In genomic region chr10:101778781-101779543, GRCh38 we compare ENCODE assay signal across 8 cellular contexts. TPM values are rescaled to one million over a fixed set of nuclear protein-coding genes. Genes with fewer than 3 reads are reported as not detected.
DNase-seq lines count a peak whose midpoint lies in the region; ATAC-seq, FAIRE-seq and TF ChIP-seq lines count a peak whose summit lies in the region.

No MANE protein-coding gene starts in this region.

- CTCF ChIA-PET in AG04450 (lab: Charles Lee) (interaction anchor here (0.6 to 1.9 kb wide), 3 partner anchors 18 to 565 kb away, joined by 3 to 7 read pairs (median 7); no protein-coding TSS in a partner anchor), HepG2 (lab: Yijun Ruan, JAX; ENCODE audit: low intra/inter-chr PET ratio, low total read pairs) (interaction anchor here (4.0 kb wide), 1 partner anchor 176 kb away, joined by 28 read pairs; no protein-coding TSS in a partner anchor)

- H3K9ac ChIP-seq in HUES64 (ENCODE audit: low read depth, low read length) (peak overlapping the region; percentile 60), HepG2 (ENCODE audit: insufficient read depth, low read depth, low read length) (no peak overlapping the region; the same call in 1 of the 2 replicates)

- TF ChIP-seq POLR2A in breast epithelium (IDR thresholded peaks at IDR 0.05) (no peak), HepG2 (IDR thresholded peaks at IDR 0.05; ENCODE audit: insufficient read depth in 1 of 2, low read depth in 2 of 2, low read length in 2 of 2) (no peak)

- intact Hi-C loops in breast epithelium (cut with DNase I; ENCODE audit: low total_unique reads) (loop anchor here (10.0 kb wide), 1 partner anchor 174 kb away; no protein-coding TSS in a partner anchor), HepG2 (cut with micrococcal nuclease; ENCODE audit: unreplicated experiment) (no loop called here)

- TF ChIP-seq CTCF in AG04450 (IDR thresholded peaks at IDR 0.05; ENCODE audit: low read depth, low read length) (no peak), breast epithelium (IDR thresholded peaks at IDR 0.05) (no peak), HepG2 (CRISPR knock-in tag; IDR thresholded peaks at IDR 0.05) (no peak)

- POLR2A ChIA-PET in AG04450 (lab: Yijun Ruan, JAX), result interaction anchor here (0.6 to 0.9 kb wide), 2 partner anchors 24 to 176 kb away, joined by 4 to 5 read pairs; no protein-coding TSS in a partner anchor
- POLR2A ChIA-PET in HepG2 (lab: Yijun Ruan, JAX), result no interaction called here

- no peak overlapping the region for H2AFZ ChIP-seq in HepG2 (ENCODE audit: low read length)

- H3K9me3 ChIP-seq in AG04450 (ENCODE audit: control insufficient read depth, insufficient read depth, low read length) (no peaks in the 10 kb centered on the region; the same call in 1 of the 2 replicates), HUES64 (ENCODE audit: insufficient read depth, low read depth, low read length) (no peaks in the 10 kb centered on the region; the same call in 1 of the 2 replicates), breast epithelium (no peaks in the 10 kb centered on the region), HepG2 (ENCODE audit: low read length) (no peaks in the 10 kb centered on the region), thymus (ENCODE audit: control insufficient read depth) (no peaks in the 10 kb centered on the region)

- H3K4me2 ChIP-seq in HepG2 (ENCODE audit: low read depth, low read length), result peak overlapping the region; percentile 75

- no peak for FAIRE-seq in HepG2 (lab: Jason Lieb, UNC)

- H3K27ac ChIP-seq in AG04450 (ENCODE audit: low read depth, low read length), result no peak overlapping the region
- H3K27ac ChIP-seq in HUES64 (ENCODE audit: low read depth, low read length), result peak overlapping the region; percentile 86
- H3K27ac ChIP-seq in breast epithelium, result no peak overlapping the region
- H3K27ac ChIP-seq in HepG2 (ENCODE audit: extremely low read length, insufficient read depth, low read length), result no peak overlapping the region
- no peak overlapping the region for H3K27ac ChIP-seq in thymus (ENCODE audit: low read depth)

- peaks cover 36% of the 10 kb centered on the region for H3K27me3 ChIP-seq in AG04450 (ENCODE audit: control insufficient read depth, insufficient read depth, low read length)
- peaks cover 60% of the 10 kb centered on the region for H3K27me3 ChIP-seq in HUES64 (ENCODE audit: insufficient read depth, low read length)
- H3K27me3 ChIP-seq in breast epithelium, result peaks cover 10 to 52% of the 10 kb centered on the region in 2 donors
- H3K27me3 ChIP-seq in HepG2 (ENCODE audit: control insufficient read depth in 1 of 2, insufficient read depth in 2 of 2, low read length in 2 of 2), result peaks cover 9 to 19% of the 10 kb centered on the region in 2 experiments
- H3K27me3 ChIP-seq in thymus (ENCODE audit: control insufficient read depth, insufficient read depth), result peaks cover 60% of the 10 kb centered on the region

- no peak for DNase-seq in AG04450 (ENCODE audit: low read depth, low spot score)
- no peak for DNase-seq in breast epithelium (ENCODE audit: low spot score in 2 of 2)
- DNase-seq in HepG2 (ENCODE audit: low spot score), result no peak
- DNase-seq in hypothalamus (lab: John Stamatoyannopoulos, UW), result no peak

- H4K20me1 ChIP-seq in HepG2 (ENCODE audit: insufficient read depth, low read length), result peaks cover 5% of the 10 kb centered on the region; the same call in 1 of the 2 replicates

- no TSS peak for BruUV-seq in HepG2 (replicated peaks; lab: Mats Ljungman, UMichigan)

- H3K4me1 ChIP-seq in HUES64 (ENCODE audit: insufficient read depth, low read length) (peaks cover 27% of the 10 kb centered on the region), breast epithelium (peaks cover 12% of the 10 kb centered on the region in 2 donors), HepG2 (ENCODE audit: insufficient read depth, low read length) (peaks cover 54% of the 10 kb centered on the region), thymus (ENCODE audit: control insufficient read depth, insufficient read depth, low read length) (peaks cover 18% of the 10 kb centered on the region)

- H3K36me3 ChIP-seq in HUES64 (ENCODE audit: insufficient read depth, low read length) (0 out of 2 replicates have a peak, but pooled peaks cover 5% of the 10 kb centered on the region), breast epithelium (no peaks in the 10 kb centered on the region), HepG2 (replicated peaks in 1 of 2; ENCODE audit: control insufficient read depth in 1 of 2, insufficient read depth in 2 of 2, low read length in 2 of 2) (no peaks in the 10 kb centered on the region; a peak in 1 of 5 replicates), thymus (ENCODE audit: control insufficient read depth, insufficient read depth) (peaks cover under 1% of the 10 kb centered on the region)

- H3K4me3 ChIP-seq in AG04450 (ENCODE audit: low read depth, low read length) (peak overlapping the region; percentile 17; the same call in 1 of the 2 replicates), HUES64 (ENCODE audit: low read length) (peak overlapping the region; percentile 54), breast epithelium (peak overlapping the region; percentile 36 to 60 (median 44)), HepG2 (replicated peaks in 1 of 3; ENCODE audit: insufficient read depth in 1 of 3, low read depth in 2 of 3, low read length in 3 of 3) (peak overlapping the region; percentile 31 to 76 (median 47); a peak in 5 of 6 replicates), thymus (ENCODE audit: low read length) (peak overlapping the region; percentile 25)

- peaks cover 9% of the 10 kb centered on the region for H3K79me2 ChIP-seq in HepG2 (ENCODE audit: insufficient read depth, low read length)

- under 1% methylated on average over 58 of the region's 58 CpGs for WGBS in HUES64
- 43% methylated on average over 47 of the region's 58 CpGs for WGBS in HepG2 (ENCODE audit: low lambda C conversion rate)
- WGBS in thymus, result 9% methylated on average over 58 of the region's 58 CpGs

- ATAC-seq in HepG2 (peak; percentile 28), HG03159 (IDR thresholded peaks at IDR 0.05; ENCODE audit: unreplicated experiment) (no peak), HG02973 (IDR thresholded peaks at IDR 0.05; ENCODE audit: unreplicated experiment) (no peak)

- TF ChIP-seq RAD21 in HepG2 (CRISPR knock-in tag; IDR thresholded peaks at IDR 0.05), result no peak

- TF ChIP-seq EP300 in HepG2 (IDR thresholded peaks at IDR 0.05; ENCODE audit: low read depth in 2 of 2, low read length in 2 of 2), result no peak
- no peak for TF ChIP-seq EP300 in HepG2 (CRISPR knock-in tag; IDR thresholded peaks at IDR 0.05; ENCODE audit: borderline replicate concordance)

- in situ Hi-C loops in HepG2 (cut with HindIII; ENCODE audit: extremely low pct_ligation_motif_present, low pct_unique_long_range_greater_than_20kb), result no loop called here

RNA-seq across cellular contexts. Expression of gene FGF8, which starts 3.0 kb away (rescaled TPM):
- polyA plus RNA-seq in AG04450 (2011; rRNA removed) (not detected in 2 replicates), HepG2 (2011; rRNA removed) (0.26 TPM in 1 of 2 replicates, not detected in the other), thymus (not detected)
- not detected in 2 replicates for polyA minus RNA-seq in AG04450 (2011; rRNA and poly(A)+ RNA removed)
- polyA plus RNA-seq in HUES64 (2013, experiment 1 of 2), result 22.1 TPM
- 20.0 TPM for polyA plus RNA-seq in HUES64 (2013, experiment 2 of 2)
- total RNA-seq in breast epithelium (not detected), HepG2 (2016; rRNA removed; fragmentation: Illumina TruSeq; extraction: Trizol) (not detected in 2 replicates)
- not detected in 2 replicates for total RNA-seq in HepG2 (2016; cell fraction: cytosol; rRNA removed; fragmentation: Illumina TruSeq; extraction: Trizol; ENCODE audit: low read depth)
- total RNA-seq in HepG2 (2016; cell fraction: insoluble cytoplasmic fraction; rRNA removed; fragmentation: Illumina TruSeq; extraction: Trizol), result not detected in 2 replicates
- not detected in 2 replicates for total RNA-seq in HepG2 (2016; cell fraction: membrane; rRNA removed; fragmentation: Illumina TruSeq; extraction: Trizol)
- total RNA-seq in HepG2 (2016; cell fraction: nucleus; rRNA removed; fragmentation: Illumina TruSeq; extraction: Trizol), result not detected in 2 replicates
- polyA plus RNA-seq in HepG2 (2011; cell fraction: cytosol; rRNA removed), result not detected in 2 replicates
- 0.37 and 0.80 TPM in 2 replicates for polyA plus RNA-seq in HepG2 (2011; cell fraction: nucleus; rRNA removed)
- not detected in 2 replicates for polyA plus RNA-seq in HepG2 (2012)
- polyA plus RNA-seq in HepG2 (2016; cell fraction: cytosol; fragmentation: Illumina TruSeq; extraction: Trizol; ENCODE audit: low read depth), result not detected in 2 replicates
- not detected in 2 replicates for polyA plus RNA-seq in HepG2 (2016; cell fraction: insoluble cytoplasmic fraction; fragmentation: Illumina TruSeq; extraction: Trizol; ENCODE audit: low read depth)
- polyA plus RNA-seq in HepG2 (2016; cell fraction: membrane; fragmentation: Illumina TruSeq; extraction: Trizol; ENCODE audit: low read depth), result not detected in 2 replicates
- not detected in 2 replicates for polyA plus RNA-seq in HepG2 (2016; cell fraction: nucleus; fragmentation: Illumina TruSeq; extraction: Trizol; ENCODE audit: insufficient read depth, low read depth)
- not detected in 2 replicates for polyA minus RNA-seq in HepG2 (2011; rRNA and poly(A)+ RNA removed; ENCODE audit: low replicate concordance)
- not detected in 2 replicates for polyA minus RNA-seq in HepG2 (2011; cell fraction: cytosol; rRNA and poly(A)+ RNA removed)
- not detected in 2 replicates for polyA minus RNA-seq in HepG2 (2011; cell fraction: nucleus; rRNA and poly(A)+ RNA removed)

RNA-seq across cellular contexts. Expression of gene NPM3, which starts 4.3 kb away (rescaled TPM):
- polyA plus RNA-seq in AG04450 (2011; rRNA removed) (31.5 and 41.5 TPM in 2 replicates), HepG2 (2011; rRNA removed) (47.6 and 50.8 TPM in 2 replicates), thymus (30.6 TPM)
- 37.4 and 47.6 TPM in 2 replicates for polyA minus RNA-seq in AG04450 (2011; rRNA and poly(A)+ RNA removed)
- polyA plus RNA-seq in HUES64 (2013, experiment 1 of 2), result 137 TPM
- 136 TPM for polyA plus RNA-seq in HUES64 (2013, experiment 2 of 2)
- total RNA-seq in breast epithelium (10 to 100 TPM; 37.3 to 61.0 (median 43.9) TPM), HepG2 (2016; rRNA removed; fragmentation: Illumina TruSeq; extraction: Trizol) (129 and 160 TPM in 2 replicates)
- 72.9 and 79.2 TPM in 2 replicates for total RNA-seq in HepG2 (2016; cell fraction: cytosol; rRNA removed; fragmentation: Illumina TruSeq; extraction: Trizol; ENCODE audit: low read depth)
- total RNA-seq in HepG2 (2016; cell fraction: insoluble cytoplasmic fraction; rRNA removed; fragmentation: Illumina TruSeq; extraction: Trizol), result 127 and 156 TPM in 2 replicates
- total RNA-seq in HepG2 (2016; cell fraction: membrane; rRNA removed; fragmentation: Illumina TruSeq; extraction: Trizol), result 118 and 120 TPM in 2 replicates
- total RNA-seq in HepG2 (2016; cell fraction: nucleus; rRNA removed; fragmentation: Illumina TruSeq; extraction: Trizol), result 40.1 and 46.2 TPM in 2 replicates
- 77.2 and 99.2 TPM in 2 replicates for polyA plus RNA-seq in HepG2 (2011; cell fraction: cytosol; rRNA removed)
- 35.2 and 42.2 TPM in 2 replicates for polyA plus RNA-seq in HepG2 (2011; cell fraction: nucleus; rRNA removed)
- polyA plus RNA-seq in HepG2 (2012), result 50.7 and 56.1 TPM in 2 replicates
- polyA plus RNA-seq in HepG2 (2016; cell fraction: cytosol; fragmentation: Illumina TruSeq; extraction: Trizol; ENCODE audit: low read depth), result 74.7 and 76.8 TPM in 2 replicates
- 123 and 134 TPM in 2 replicates for polyA plus RNA-seq in HepG2 (2016; cell fraction: insoluble cytoplasmic fraction; fragmentation: Illumina TruSeq; extraction: Trizol; ENCODE audit: low read depth)
- polyA plus RNA-seq in HepG2 (2016; cell fraction: membrane; fragmentation: Illumina TruSeq; extraction: Trizol; ENCODE audit: low read depth), result 94.9 and 101 TPM in 2 replicates
- 69.1 and 70.7 TPM in 2 replicates for polyA plus RNA-seq in HepG2 (2016; cell fraction: nucleus; fragmentation: Illumina TruSeq; extraction: Trizol; ENCODE audit: insufficient read depth, low read depth)
- polyA minus RNA-seq in HepG2 (2011; rRNA and poly(A)+ RNA removed; ENCODE audit: low replicate concordance), result 57.7 and 87.9 TPM in 2 replicates
- 11.6 and 28.0 TPM in 2 replicates for polyA minus RNA-seq in HepG2 (2011; cell fraction: cytosol; rRNA and poly(A)+ RNA removed)
- 4.2 and 7.6 TPM in 2 replicates for polyA minus RNA-seq in HepG2 (2011; cell fraction: nucleus; rRNA and poly(A)+ RNA removed)

RNA-seq across cellular contexts. Expression of gene OGA, which starts 39.3 kb away (rescaled TPM):
- polyA plus RNA-seq in AG04450 (2011; rRNA removed) (71.9 and 82.6 TPM in 2 replicates), HepG2 (2011; rRNA removed) (35.5 and 39.8 TPM in 2 replicates), thymus (154 TPM)
- polyA minus RNA-seq in AG04450 (2011; rRNA and poly(A)+ RNA removed), result 39.5 and 61.5 TPM in 2 replicates
- 61.0 TPM for polyA plus RNA-seq in HUES64 (2013, experiment 1 of 2)
- polyA plus RNA-seq in HUES64 (2013, experiment 2 of 2), result 71.3 TPM
- total RNA-seq in breast epithelium (100 to 1,000 TPM; 169 to 200 (median 181) TPM), HepG2 (2016; rRNA removed; fragmentation: Illumina TruSeq; extraction: Trizol) (33.2 and 36.5 TPM in 2 replicates)
- 23.2 and 27.7 TPM in 2 replicates for total RNA-seq in HepG2 (2016; cell fraction: cytosol; rRNA removed; fragmentation: Illumina TruSeq; extraction: Trizol; ENCODE audit: low read depth)
- 30.6 and 34.0 TPM in 2 replicates for total RNA-seq in HepG2 (2016; cell fraction: insoluble cytoplasmic fraction; rRNA removed; fragmentation: Illumina TruSeq; extraction: Trizol)
- total RNA-seq in HepG2 (2016; cell fraction: membrane; rRNA removed; fragmentation: Illumina TruSeq; extraction: Trizol), result 23.7 and 29.9 TPM in 2 replicates
- 50.1 and 59.4 TPM in 2 replicates for total RNA-seq in HepG2 (2016; cell fraction: nucleus; rRNA removed; fragmentation: Illumina TruSeq; extraction: Trizol)
- 7.7 and 10.8 TPM in 2 replicates for polyA plus RNA-seq in HepG2 (2011; cell fraction: cytosol; rRNA removed)
- polyA plus RNA-seq in HepG2 (2011; cell fraction: nucleus; rRNA removed), result 66.7 and 69.3 TPM in 2 replicates
- 35.2 and 48.0 TPM in 2 replicates for polyA plus RNA-seq in HepG2 (2012)
- 1.0 and 1.1 TPM in 2 replicates for polyA plus RNA-seq in HepG2 (2016; cell fraction: cytosol; fragmentation: Illumina TruSeq; extraction: Trizol; ENCODE audit: low read depth)
- polyA plus RNA-seq in HepG2 (2016; cell fraction: insoluble cytoplasmic fraction; fragmentation: Illumina TruSeq; extraction: Trizol; ENCODE audit: low read depth), result 24.3 and 27.7 TPM in 2 replicates
- polyA plus RNA-seq in HepG2 (2016; cell fraction: membrane; fragmentation: Illumina TruSeq; extraction: Trizol; ENCODE audit: low read depth), result 2.9 and 3.6 TPM in 2 replicates
- polyA plus RNA-seq in HepG2 (2016; cell fraction: nucleus; fragmentation: Illumina TruSeq; extraction: Trizol; ENCODE audit: insufficient read depth, low read depth), result 105 and 122 TPM in 2 replicates
- polyA minus RNA-seq in HepG2 (2011; rRNA and poly(A)+ RNA removed; ENCODE audit: low replicate concordance), result 18.7 and 34.4 TPM in 2 replicates
- 18.9 and 20.4 TPM in 2 replicates for polyA minus RNA-seq in HepG2 (2011; cell fraction: cytosol; rRNA and poly(A)+ RNA removed)
- 91.7 and 107 TPM in 2 replicates for polyA minus RNA-seq in HepG2 (2011; cell fraction: nucleus; rRNA and poly(A)+ RNA removed)
